8 cellular contexts compared by ENCODE assay signal in genomic region chr2:119367472-119368099, GRCh38. TPM values are rescaled to one million over a fixed set of nuclear protein-coding genes. Genes with fewer than 3 reads are reported as not detected.
DNase-seq lines count a peak whose midpoint lies in the region; ATAC-seq and TF ChIP-seq lines count a peak whose summit lies in the region.

No MANE protein-coding gene starts in this region.

- no TSS peak for BruUV-seq in Calu3 (replicated peaks; lab: Mats Ljungman, UMichigan)

- peak overlapping the region; percentile 78 for H3K9ac ChIP-seq in HUES6 (ENCODE audit: low read length)

- no peaks in the 10 kb centered on the region for H3K9me3 ChIP-seq in HUES6 (ENCODE audit: control insufficient read depth, insufficient read depth, low read depth, low read length)

- ATAC-seq in GM21381 (IDR thresholded peaks at IDR 0.05; ENCODE audit: unreplicated experiment) (peak; percentile 36), WTC11 (peak; percentile 77), left lobe of liver (peak; percentile 78)

- no peaks in the 10 kb centered on the region for H3K27me3 Mint-ChIP-seq in Calu3 (ENCODE audit: unreplicated experiment)
- H3K27me3 Mint-ChIP-seq in WTC11 (ENCODE audit: low read depth), result no peaks in the 10 kb centered on the region
- no peaks in the 10 kb centered on the region for H3K27me3 Mint-ChIP-seq in chondrocyte (ENCODE audit: low read depth)

- TF ChIP-seq CTCF in Calu3 (IDR thresholded peaks at IDR 0.05; ENCODE audit: unreplicated experiment) (no peak), WTC11 (IDR thresholded peaks at IDR 0.05) (no peak), chondrocyte (IDR thresholded peaks at IDR 0.05) (no peak)

- POLR2A ChIA-PET in WTC11 (lab: Charles Lee), result interaction anchor here (1.7 kb wide), 1 partner anchor 17 kb away, joined by 5 read pairs; no protein-coding TSS in a partner anchor

- H3K27ac Mint-ChIP-seq in Calu3 (ENCODE audit: unreplicated experiment), result peak overlapping the region; percentile 87
- peak overlapping the region; percentile 93; the same call in 1 of the 2 replicates for H3K27ac Mint-ChIP-seq in WTC11
- H3K27ac Mint-ChIP-seq in chondrocyte (ENCODE audit: unreplicated experiment), result peak overlapping the region; percentile 95

- peaks cover 44% of the 10 kb centered on the region for H3K36me3 Mint-ChIP-seq in Calu3 (ENCODE audit: insufficient read depth, unreplicated experiment)
- H3K36me3 Mint-ChIP-seq in WTC11, result peaks cover 36% of the 10 kb centered on the region
- H3K36me3 Mint-ChIP-seq in chondrocyte (ENCODE audit: low read depth), result peaks cover 26% of the 10 kb centered on the region

- DNase-seq in Calu3 (peak; percentile 63), WTC11 (ENCODE audit: low spot score) (peak; percentile 69), chondrocyte (ENCODE audit: low spot score) (no peak), left lobe of liver (ENCODE audit: low spot score) (peak; percentile 89), kidney glomerular epithelial cell (lab: John Stamatoyannopoulos, UW) (no peak)
- peak; percentile 42 to 43 for DNase-seq in stimulated activated CD4-positive, alpha-beta T cell treated with anti-CD3 and anti-CD28 coated beads, Interleukin-4, amount 100 ng/mL, for 48 hours (ENCODE audit: low read depth in 2 of 2)

- no peaks in the 10 kb centered on the region for H3K27me3 ChIP-seq in HUES6 (ENCODE audit: control insufficient read depth, insufficient read depth, low read length)

- H3K4me3 ChIP-seq in HUES6 (ENCODE audit: low read depth, low read length), result peak overlapping the region; percentile 93

- H3K4me3 Mint-ChIP-seq in Calu3 (ENCODE audit: low read depth, unreplicated experiment), result peak overlapping the region; percentile 60
- peak overlapping the region; percentile 99 for H3K4me3 Mint-ChIP-seq in WTC11
- peak overlapping the region; percentile 100 for H3K4me3 Mint-ChIP-seq in chondrocyte (ENCODE audit: unreplicated experiment)

- CTCF ChIA-PET in Calu3 (lab: Charles Lee) (interaction anchor here (1.1 to 1.4 kb wide), 2 partner anchors 12 to 16 kb away, joined by 3 to 5 read pairs; no protein-coding TSS in a partner anchor), WTC11 (lab: Charles Lee) (interaction anchor here (0.7 to 3.3 kb wide), 7 partner anchors 16 to 385 kb away, joined by 3 to 26 read pairs (median 3); no protein-coding TSS in a partner anchor)

- H3K36me3 ChIP-seq in HUES6 (ENCODE audit: control insufficient read depth, insufficient read depth, low read length), result peaks cover 43% of the 10 kb centered on the region

- H3K4me1 Mint-ChIP-seq in Calu3 (ENCODE audit: low read depth, unreplicated experiment) (peaks cover 20% of the 10 kb centered on the region), WTC11 (peaks cover 23% of the 10 kb centered on the region), chondrocyte (ENCODE audit: low read depth) (peaks cover 27% of the 10 kb centered on the region)

- H3K27ac ChIP-seq in HUES6 (ENCODE audit: low read depth, low read length), result peak overlapping the region; percentile 68; the same call in 1 of the 2 replicates

- intact Hi-C loops in Calu3 (cut with micrococcal nuclease; ENCODE audit: unreplicated experiment), result no loop called here

- peaks cover 11% of the 10 kb centered on the region for H3K4me1 ChIP-seq in HUES6 (ENCODE audit: control insufficient read depth, insufficient read depth, low read length)

- H3K9me3 Mint-ChIP-seq in Calu3 (ENCODE audit: low read depth, unreplicated experiment) (no peaks in the 10 kb centered on the region), WTC11 (peaks cover 5% of the 10 kb centered on the region), chondrocyte (ENCODE audit: low read depth) (no peaks in the 10 kb centered on the region)

TF ChIP-seq in WTC11, 78 proteins besides CTCF, POLR2A, EP300 and RAD21 (continues in another document):
- TF ChIP-seq MLX (CRISPR knock-in tag; IDR thresholded peaks at IDR 0.05) (no peak), EMX1 (CRISPR knock-in tag; IDR thresholded peaks at IDR 0.05) (no peak), CREM (CRISPR knock-in tag; IDR thresholded peaks at IDR 0.05) (0 out of 2 replicates have a peak, but pooled peaks have one; percentile 3), ZBTB43 (CRISPR knock-in tag; IDR thresholded peaks at IDR 0.05) (0 out of 2 replicates have a peak, but pooled peaks have one; percentile 10), ATF1 (CRISPR knock-in tag; IDR thresholded peaks at IDR 0.05) (no peak), CDX4 (CRISPR knock-in tag; IDR thresholded peaks at IDR 0.05; ENCODE audit: borderline replicate concordance) (no peak), KAT7 (CRISPR knock-in tag; IDR thresholded peaks at IDR 0.05; ENCODE audit: borderline replicate concordance) (no peak), CBFB (CRISPR knock-in tag; IDR thresholded peaks at IDR 0.05; ENCODE audit: low read depth) (no peak), JUN (CRISPR knock-in tag; IDR thresholded peaks at IDR 0.05) (0 out of 2 replicates have a peak, but pooled peaks have one; percentile 37), MYBL2 (CRISPR knock-in tag; IDR thresholded peaks at IDR 0.05) (no peak), GABPB1 (CRISPR knock-in tag; IDR thresholded peaks at IDR 0.05) (no peak)
- TF ChIP-seq, protein P1, sequence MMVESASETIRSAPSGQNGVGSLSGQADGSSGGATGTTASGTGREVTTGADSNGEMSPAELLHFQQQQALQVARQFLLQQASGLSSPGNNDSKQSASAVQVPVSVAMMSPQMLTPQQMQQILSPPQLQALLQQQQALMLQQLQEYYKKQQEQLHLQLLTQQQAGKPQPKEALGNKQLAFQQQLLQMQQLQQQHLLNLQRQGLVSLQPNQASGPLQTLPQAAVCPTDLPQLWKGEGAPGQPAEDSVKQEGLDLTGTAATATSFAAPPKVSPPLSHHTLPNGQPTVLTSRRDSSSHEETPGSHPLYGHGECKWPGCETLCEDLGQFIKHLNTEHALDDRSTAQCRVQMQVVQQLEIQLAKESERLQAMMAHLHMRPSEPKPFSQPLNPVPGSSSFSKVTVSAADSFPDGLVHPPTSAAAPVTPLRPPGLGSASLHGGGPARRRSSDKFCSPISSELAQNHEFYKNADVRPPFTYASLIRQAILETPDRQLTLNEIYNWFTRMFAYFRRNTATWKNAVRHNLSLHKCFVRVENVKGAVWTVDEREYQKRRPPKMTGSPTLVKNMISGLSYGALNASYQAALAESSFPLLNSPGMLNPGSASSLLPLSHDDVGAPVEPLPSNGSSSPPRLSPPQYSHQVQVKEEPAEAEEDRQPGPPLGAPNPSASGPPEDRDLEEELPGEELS (CRISPR knock-in tag; IDR thresholded peaks at IDR 0.05), result no peak
- TF ChIP-seq, protein P2, sequence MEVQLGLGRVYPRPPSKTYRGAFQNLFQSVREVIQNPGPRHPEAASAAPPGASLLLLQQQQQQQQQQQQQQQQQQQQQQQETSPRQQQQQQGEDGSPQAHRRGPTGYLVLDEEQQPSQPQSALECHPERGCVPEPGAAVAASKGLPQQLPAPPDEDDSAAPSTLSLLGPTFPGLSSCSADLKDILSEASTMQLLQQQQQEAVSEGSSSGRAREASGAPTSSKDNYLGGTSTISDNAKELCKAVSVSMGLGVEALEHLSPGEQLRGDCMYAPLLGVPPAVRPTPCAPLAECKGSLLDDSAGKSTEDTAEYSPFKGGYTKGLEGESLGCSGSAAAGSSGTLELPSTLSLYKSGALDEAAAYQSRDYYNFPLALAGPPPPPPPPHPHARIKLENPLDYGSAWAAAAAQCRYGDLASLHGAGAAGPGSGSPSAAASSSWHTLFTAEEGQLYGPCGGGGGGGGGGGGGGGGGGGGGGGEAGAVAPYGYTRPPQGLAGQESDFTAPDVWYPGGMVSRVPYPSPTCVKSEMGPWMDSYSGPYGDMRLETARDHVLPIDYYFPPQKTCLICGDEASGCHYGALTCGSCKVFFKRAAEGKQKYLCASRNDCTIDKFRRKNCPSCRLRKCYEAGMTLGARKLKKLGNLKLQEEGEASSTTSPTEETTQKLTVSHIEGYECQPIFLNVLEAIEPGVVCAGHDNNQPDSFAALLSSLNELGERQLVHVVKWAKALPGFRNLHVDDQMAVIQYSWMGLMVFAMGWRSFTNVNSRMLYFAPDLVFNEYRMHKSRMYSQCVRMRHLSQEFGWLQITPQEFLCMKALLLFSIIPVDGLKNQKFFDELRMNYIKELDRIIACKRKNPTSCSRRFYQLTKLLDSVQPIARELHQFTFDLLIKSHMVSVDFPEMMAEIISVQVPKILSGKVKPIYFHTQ (CRISPR knock-in tag; IDR thresholded peaks at IDR 0.05), result no peak

RNA-seq across cellular contexts. Expression of gene DBI, which starts 0.8 kb away (rescaled TPM):
- total RNA-seq in Calu3 (2022) (185 and 222 TPM in 2 replicates), WTC11 (2021) (146 to 158 TPM (median 150 TPM) in 3 replicates), chondrocyte (72.9 to 73.8 TPM (median 73.8 TPM) in 3 replicates), left lobe of liver (194 TPM)

RNA-seq across cellular contexts. Expression of gene C2orf76, which starts 1.0 kb away (rescaled TPM):
- total RNA-seq in Calu3 (2022) (5.5 and 7.1 TPM in 2 replicates), WTC11 (2021) (4.4 to 5.2 TPM (median 4.6 TPM) in 3 replicates), chondrocyte (9.6 to 13.6 TPM (median 11.0 TPM) in 3 replicates), left lobe of liver (3.0 TPM)

Comparison
In these comparisons a context has a peak if more than half of its experiments do, and no peak if none do; other contexts are left out.
1. DNase-seq: peak in Calu3 (single experiment), WTC11 (single experiment), left lobe of liver (single experiment) and stimulated activated CD4-positive, alpha-beta T cell treated with anti-CD3 and anti-CD28 coated beads, Interleukin-4, amount 100 ng/mL, for 48 hours (2 of 2); none in chondrocyte (single experiment) and kidney glomerular epithelial cell (single experiment).
2. Peak in every context shown above with its lines, with median percentiles within 50 percentile points of each other: H3K27ac Mint-ChIP-seq, H3K4me3 Mint-ChIP-seq and ATAC-seq.